Comparison of ENCODE assay signal across 10 cellular contexts in the genomic region with DNA sequence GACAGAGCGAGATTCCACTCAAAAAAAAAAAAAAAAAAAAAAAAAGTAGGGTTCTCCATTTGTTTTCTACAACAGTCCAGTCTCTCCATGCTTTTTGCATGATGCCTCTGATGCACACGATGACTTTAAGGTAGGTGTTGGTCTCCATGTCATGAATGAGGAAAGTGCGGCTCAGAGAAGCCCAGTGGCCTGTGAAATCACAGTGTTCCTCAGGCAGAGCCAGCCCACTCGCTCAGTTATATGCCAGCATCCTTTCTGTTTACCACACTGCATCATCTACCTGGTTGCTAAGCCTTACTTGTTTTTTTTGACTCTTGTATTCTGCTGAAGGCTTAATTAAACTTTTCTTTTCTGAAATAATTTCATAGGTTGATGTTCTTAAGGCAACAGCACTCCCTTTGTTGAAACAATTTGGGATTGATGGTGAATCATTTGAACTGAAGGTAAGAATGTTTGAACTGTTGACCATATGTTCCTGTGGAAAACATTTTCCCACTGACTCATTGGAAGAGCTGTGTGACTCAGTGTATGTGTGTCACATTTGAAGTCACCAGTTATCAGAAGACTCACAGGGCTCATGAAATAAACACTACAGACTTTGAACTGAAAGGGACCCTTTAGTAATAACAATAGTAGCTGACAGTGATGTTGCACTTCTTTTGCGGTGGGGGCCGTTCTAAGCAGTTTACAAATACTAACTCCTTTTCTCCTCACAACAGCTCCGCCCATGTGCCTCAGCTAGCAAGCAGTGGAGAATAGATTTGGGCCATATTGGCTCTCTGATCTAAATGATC. TPM values are rescaled to one million over a fixed set of nuclear protein-coding genes. Genes with fewer than 3 reads are reported as not detected.
DNase-seq lines count a peak whose midpoint lies in the region; ATAC-seq lines count a peak whose summit lies in the region.
"Had no signal": no experiment of that assay in that cellular context is flagged by ENCODE, and none has a peak within 500 bp of the region (broad histone marks: within the 10 kb centered on the region; RNA-seq: fewer than 3 reads in every experiment).

No MANE protein-coding gene starts in this region.

- H3K36me3 Mint-ChIP-seq in activated CD4-positive, alpha-beta T cell treated with anti-CD3 and anti-CD28 coated beads, Interleukin-2, amount 10 ng/mL, durations not matched to agents 7 days and 5 days (ENCODE audit: low read depth): peaks cover 43% of the 10 kb centered on the region

- peak; percentile 46 for ATAC-seq in HG03280 (IDR thresholded peaks at IDR 0.05; ENCODE audit: unreplicated experiment)
- no peak for ATAC-seq in GM19455 (IDR thresholded peaks at IDR 0.05; ENCODE audit: unreplicated experiment)
- no peak for ATAC-seq in HG02678 (IDR thresholded peaks at IDR 0.05; ENCODE audit: unreplicated experiment)
- ATAC-seq in GM18517 (IDR thresholded peaks at IDR 0.05; ENCODE audit: unreplicated experiment): no peak

- no peak overlapping the region for H3K4me3 Mint-ChIP-seq in activated CD4-positive, alpha-beta T cell treated with anti-CD3 and anti-CD28 coated beads, Interleukin-2, amount 10 ng/mL, durations not matched to agents 7 days and 5 days

- H3K27me3 Mint-ChIP-seq in activated CD4-positive, alpha-beta T cell treated with anti-CD3 and anti-CD28 coated beads, Interleukin-2, amount 10 ng/mL, durations not matched to agents 7 days and 5 days: no peaks in the 10 kb centered on the region
- H3K27me3 Mint-ChIP-seq: naive B cell had no signal

- H3K27ac Mint-ChIP-seq in activated CD4-positive, alpha-beta T cell treated with anti-CD3 and anti-CD28 coated beads, Interleukin-2, amount 10 ng/mL, durations not matched to agents 7 days and 5 days: peak overlapping the region; percentile 3

- peak; percentile 22 for DNase-seq in activated CD4-positive, alpha-beta T cell treated with anti-CD3 and anti-CD28 coated beads, Interleukin-2, amount 10 ng/mL, durations not matched to agents 7 days and 5 days
- DNase-seq in fibroblast of the conjunctiva (ENCODE audit: low read depth) (peak; percentile 79), NCI-H1105 (lab: John Stamatoyannopoulos, UW) (no peak)
- DNase-seq in stimulated activated CD4-positive, alpha-beta T cell treated with anti-CD3 and anti-CD28 coated beads, Interleukin-4, amount 100 ng/mL, for 4 hours: peak; percentile 20 to 30
- DNase-seq: naive B cell, NCI-H1092 had no signal

- H3K9me3 Mint-ChIP-seq in activated CD4-positive, alpha-beta T cell treated with anti-CD3 and anti-CD28 coated beads, Interleukin-2, amount 10 ng/mL, durations not matched to agents 7 days and 5 days: no peaks in the 10 kb centered on the region
- H3K9me3 Mint-ChIP-seq: naive B cell had no signal

- CTCF ChIA-PET in activated CD4-positive, alpha-beta T cell treated with anti-CD3 and anti-CD28 coated beads, Interleukin-2, amount 10 ng/mL, durations not matched to agents 7 days and 5 days (lab: Charles Lee): interaction anchor here (0.6 to 1.1 kb wide), 4 partner anchors 9 to 1161 kb away, joined by 3 to 4 read pairs (median 3); no protein-coding TSS in a partner anchor

- H3K4me1 Mint-ChIP-seq in activated CD4-positive, alpha-beta T cell treated with anti-CD3 and anti-CD28 coated beads, Interleukin-2, amount 10 ng/mL, durations not matched to agents 7 days and 5 days: peaks cover 29% of the 10 kb centered on the region

- POLR2A ChIA-PET in activated CD4-positive, alpha-beta T cell treated with anti-CD3 and anti-CD28 coated beads, Interleukin-2, amount 10 ng/mL, durations not matched to agents 7 days and 5 days (lab: Charles Lee): no interaction called here

RNA-seq across cellular contexts. Expression of a gene that starts 40.2 kb away (rescaled TPM):
- total RNA-seq in activated CD4-positive, alpha-beta T cell treated with anti-CD3 and anti-CD28 coated beads, Interleukin-2, amount 10 ng/mL, durations not matched to agents 7 days and 5 days: 10 to 100 TPM; 13.6 to 17.3 TPM
